ENCODE assay signal across 20 cellular contexts in genomic region chr2:1993711-1994682, GRCh38.
DNase-seq lines count a peak whose midpoint lies in the region; ATAC-seq, FAIRE-seq and TF ChIP-seq lines count a peak whose summit lies in the region.
"Had no signal": no experiment of that assay in that cellular context is flagged by ENCODE, and none has a peak within 500 bp of the region (broad histone marks: within the 10 kb centered on the region; RNA-seq: fewer than 3 reads in every experiment).

No MANE protein-coding gene starts in this region.

- H3K4me1 ChIP-seq in H1 (replicated peaks in 1 of 4; ENCODE audit: control insufficient read depth in 3 of 4, insufficient read depth in 4 of 4, low read length in 3 of 4) (peaks cover 0 to 7% (median 2%) of the 10 kb centered on the region in 4 experiments; a peak in 2 of 7 replicates), esophagus squamous epithelium (peaks cover 0 to 14% (median 0%) of the 10 kb centered on the region in 3 donors)
- H3K4me1 ChIP-seq: uterus had no signal

- no peak overlapping the region for H2AFZ ChIP-seq in H1 (ENCODE audit: low read length)

- no peak overlapping the region for H3K4me2 ChIP-seq in H1 (ENCODE audit: insufficient read depth in 1 of 2, low read depth in 2 of 2, low read length in 2 of 2)
- H3K4me2 ChIP-seq: SK-N-SH had no signal

- H3K4me3 ChIP-seq in H1 (ENCODE audit: extremely low read depth in 1 of 4, insufficient read depth in 2 of 4, low read depth in 3 of 4, low read length in 4 of 4) (no peak overlapping the region), esophagus squamous epithelium (no peak overlapping the region)
- H3K4me3 ChIP-seq: uterus had no signal

- POLR2A ChIA-PET in H1 (lab: Charles Lee; ENCODE audit: partially characterized antibody) = no interaction called here

- intact Hi-C loops in natural killer cell (cut with micrococcal nuclease) = no loop called here
- intact Hi-C loops in esophagus squamous epithelium (cut with DNase I) = no loop called here

- H3K27me3 Mint-ChIP-seq in natural killer cell (ENCODE audit: low read depth in 2 of 2) = no peaks in the 10 kb centered on the region

- TF ChIP-seq CTCF in H1 (IDR thresholded peaks at IDR 0.05; ENCODE audit: control extremely low read depth in 1 of 3, insufficient read depth in 1 of 3, low read depth in 1 of 3, low read length in 3 of 3) (no peak), natural killer cell (IDR thresholded peaks at IDR 0.05) (no peak), esophagus squamous epithelium (IDR thresholded peaks at IDR 0.05) (no peak)

- no peak overlapping the region for H2AK5ac ChIP-seq in H1 (ENCODE audit: low read depth, low read length)

- H2BK5ac ChIP-seq in H1 (ENCODE audit: low read depth, low read length) = no peak overlapping the region

- peaks cover 82 to 86% of the 10 kb centered on the region in 2 donors for H3K4me1 Mint-ChIP-seq in natural killer cell

- H3K56ac ChIP-seq in H1 (replicated peaks; ENCODE audit: insufficient read length, low read depth, low read length) = no peak overlapping the region

- no peaks in the 10 kb centered on the region for H3K9me3 Mint-ChIP-seq in natural killer cell
- H3K9me3 Mint-ChIP-seq: activated CD4-positive, alpha-beta memory T cell treated with anti-CD3 and anti-CD28 coated beads for 36 hours had no signal

- no peak for TF ChIP-seq EP300 in H1 (IDR thresholded peaks at IDR 0.05; ENCODE audit: borderline replicate concordance in 1 of 2, low read depth in 2 of 2, low read length in 2 of 2)

- no peaks in the 10 kb centered on the region for H3K79me2 ChIP-seq in H1 (ENCODE audit: control insufficient read depth in 1 of 2, insufficient read depth in 2 of 2, low read length in 2 of 2)

- no peak overlapping the region; the same call in 1 of the 2 replicates for H4K8ac ChIP-seq in H1 (ENCODE audit: extremely low read depth, insufficient read depth, low read length)

- no peak overlapping the region for H2BK120ac ChIP-seq in H1 (replicated peaks; ENCODE audit: low read depth, low read length)

- peak; percentile 42 to 74 (median 67) for ATAC-seq in natural killer cell
- no peak for ATAC-seq in GM21529 (IDR thresholded peaks at IDR 0.05; ENCODE audit: unreplicated experiment)

- H3K18ac ChIP-seq in H1 (ENCODE audit: extremely low read depth, low read length) = no peak overlapping the region; the same call in 1 of the 2 replicates

- no peak overlapping the region for H3K23ac ChIP-seq in H1 (ENCODE audit: insufficient read length)

- H2BK20ac ChIP-seq in H1 (ENCODE audit: low read length) = peak overlapping the region; percentile 28; the same call in 1 of the 2 replicates

- peak overlapping the region; percentile 75 for H3K4me3 Mint-ChIP-seq in natural killer cell
- H3K4me3 Mint-ChIP-seq: activated CD4-positive, alpha-beta memory T cell treated with anti-CD3 and anti-CD28 coated beads for 36 hours; B cell; IgD-negative memory B cell; stimulated activated naive CD8-positive, alpha-beta T cell treated with anti-CD3 and anti-CD28 coated beads, Interleukin-15, Interleukin-2, amounts not matched to agents 100 ng/mL and 50 ng/mL, for 24 hours had no signal

- H3K14ac ChIP-seq in H1 (ENCODE audit: insufficient read length) = no peak overlapping the region

- no peak overlapping the region for H2BK15ac ChIP-seq in H1 (ENCODE audit: low read length)

- CTCF ChIA-PET in H1 (lab: Charles Lee; ENCODE audit: partially characterized antibody) = interaction anchor here (0.6 to 1.3 kb wide), 3 partner anchors 9 to 17 kb away, joined by 3 read pairs; no protein-coding TSS in a partner anchor

- H3K27ac ChIP-seq in H1 (ENCODE audit: low read depth, low read length) (no peak overlapping the region), esophagus squamous epithelium (no peak overlapping the region)
- H3K27ac ChIP-seq: uterus had no signal

- H3K9ac ChIP-seq in H1 (replicated peaks in 1 of 4; ENCODE audit: extremely low read depth in 1 of 4, low read depth in 3 of 4, low read length in 3 of 4) = no peak overlapping the region
- H3K9ac ChIP-seq: SK-N-SH had no signal

- TF ChIP-seq RAD21 in H1 (IDR thresholded peaks at IDR 0.05 in 1 of 2, conservative IDR thresholded peaks at IDR 0.05 in 1 of 2; ENCODE audit: low read depth in 2 of 2, low read length in 2 of 2) = no peak

- no peaks in the 10 kb centered on the region for H3K36me3 ChIP-seq in H1 (ENCODE audit: control insufficient read depth in 2 of 4, insufficient read depth in 4 of 4, low read length in 3 of 4)
- no peaks in the 10 kb centered on the region for H3K36me3 ChIP-seq in esophagus squamous epithelium
- H3K36me3 ChIP-seq: uterus had no signal

- H3K27me3 ChIP-seq in H1 (replicated peaks in 1 of 4; ENCODE audit: control insufficient read depth in 3 of 4, extremely low read depth in 1 of 4, insufficient read depth in 3 of 4, low read length in 3 of 4) = peaks cover 0 to 2% (median 0%) of the 10 kb centered on the region in 4 experiments; a peak in 1 of 7 replicates
- peaks cover 0 to 21% (median 0%) of the 10 kb centered on the region in 4 donors for H3K27me3 ChIP-seq in esophagus squamous epithelium
- H3K27me3 ChIP-seq: uterus had no signal

- WGBS in H1 (ENCODE audit: extremely low coverage in 1 of 2, insufficient coverage in 1 of 2, insufficient read length in 1 of 2, insufficient replicate concordance in 2 of 2, low coverage in 1 of 2, low lambda C conversion rate in 2 of 2, missing lambda C conversion rate in 1 of 2), 2 experiments = 82% methylated on average over 23 of the region's 24 CpGs; no CpG with 5 or more reads in 1 of the 2 experiments
- WGBS in esophagus squamous epithelium, 2 donors = 65 to 70% methylated on average over 17 to 22 of the region's 24 CpGs

- no peak for TF ChIP-seq POLR2A in H1 (IDR thresholded peaks at IDR 0.05; ENCODE audit: control extremely low read depth in 1 of 2, low read depth in 2 of 2, low read length in 2 of 2)
- TF ChIP-seq POLR2A in esophagus squamous epithelium (IDR thresholded peaks at IDR 0.05) = no peak

- H3K9me3 ChIP-seq in H1 (ENCODE audit: insufficient read depth in 2 of 2, low read depth in 1 of 2, low read length in 1 of 2) = no peaks in the 10 kb centered on the region
- no peaks in the 10 kb centered on the region for H3K9me3 ChIP-seq in esophagus squamous epithelium
- H3K9me3 ChIP-seq: SK-N-SH, uterus had no signal

- DNase-seq in Daoy (ENCODE audit: low read depth) (peak; percentile 93), RKO (ENCODE audit: low spot score) (peak; percentile 25), H1 (ENCODE audit: low read depth in 1 of 2, low spot score in 2 of 2) (no peak), natural killer cell (no peak), esophagus squamous epithelium (lab: John Stamatoyannopoulos, UW) (no peak), DMS53 (lab: John Stamatoyannopoulos, UW) (no peak), NCI-H1048 (lab: John Stamatoyannopoulos, UW) (no peak)
- DNase-seq: anterior cingulate cortex, DMS79, NCI-H1092 treated with DMSO at 0.1 percent for 48 hours, SK-N-SH, small intestine, uterus had no signal

- no peaks in the 10 kb centered on the region for H3K36me3 Mint-ChIP-seq in natural killer cell
- H3K36me3 Mint-ChIP-seq: activated CD4-positive, alpha-beta memory T cell treated with anti-CD3 and anti-CD28 coated beads for 36 hours had no signal

- no peaks in the 10 kb centered on the region for H3K79me1 ChIP-seq in H1 (ENCODE audit: low read depth, low read length)

- peak overlapping the region; percentile 64 for H4K91ac ChIP-seq in H1 (replicated peaks; ENCODE audit: insufficient read length, low read length)

- H3K4ac ChIP-seq in H1 (replicated peaks; ENCODE audit: insufficient read length, low read depth, low read length) = no peak overlapping the region

- H2BK12ac ChIP-seq in H1 (ENCODE audit: low read depth, low read length) = no peak overlapping the region

- FAIRE-seq in H1 (lab: Jason Lieb, UNC) = no peak
- FAIRE-seq: H54, small intestine had no signal

- H4K20me1 ChIP-seq in H1 (replicated peaks in 1 of 2; ENCODE audit: control insufficient read depth in 1 of 2, insufficient read depth in 2 of 2, low read length in 2 of 2) = no peaks in the 10 kb centered on the region

- no peaks in the 10 kb centered on the region for H3K23me2 ChIP-seq in H1 (ENCODE audit: low read depth, low read length)

- H4K5ac ChIP-seq in H1 (ENCODE audit: insufficient read length, low read depth, low read length) = no peak overlapping the region

- H3K27ac Mint-ChIP-seq in natural killer cell = peak overlapping the region; percentile 6 to 89
- H3K27ac Mint-ChIP-seq: activated CD4-positive, alpha-beta memory T cell treated with anti-CD3 and anti-CD28 coated beads for 36 hours; activated T-helper 2 cell treated with anti-CD3 and anti-CD28 coated beads, Interferon-gamma antibody, Interleukin-2, Interleukin-4, amounts not matched to agents 10 μg/mL and 5 μg/mL and 100 μg/mL, durations not matched to agents 14 hours and 24 hours and 36 hours; B cell; IgD-negative memory B cell; stimulated activated naive CD8-positive, alpha-beta T cell treated with anti-CD3 and anti-CD28 coated beads, Interleukin-15, Interleukin-2, amounts not matched to agents 100 ng/mL and 50 ng/mL, for 24 hours had no signal

TF ChIP-seq in H1, 55 proteins besides CTCF, POLR2A, EP300 and RAD21:
- TF ChIP-seq SIRT6 (IDR thresholded peaks at IDR 0.05; ENCODE audit: low read length) (no peak), SP2 (IDR thresholded peaks at IDR 0.05; ENCODE audit: low read length) (no peak), HDAC2 (IDR thresholded peaks at IDR 0.05; ENCODE audit: borderline replicate concordance in 1 of 2, low read depth in 2 of 2, low read length in 2 of 2) (no peak), CEBPB (IDR thresholded peaks at IDR 0.05; ENCODE audit: low read depth, low read length) (no peak), SAP30 (IDR thresholded peaks at IDR 0.05; ENCODE audit: insufficient read depth, insufficient replicate concordance, low read length) (no peak), SRF (IDR thresholded peaks at IDR 0.05; ENCODE audit: low read depth, low read length) (no peak), CHD1 (IDR thresholded peaks at IDR 0.05; ENCODE audit: low read depth, low read length) (no peak), RXRA (IDR thresholded peaks at IDR 0.05; ENCODE audit: insufficient read depth, low read depth, low read length) (no peak), POLR2AphosphoS5 (IDR thresholded peaks at IDR 0.05; ENCODE audit: low read depth, low read length) (no peak), TAF7 (optimal IDR thresholded peaks at IDR 0.05; ENCODE audit: borderline replicate concordance, low read depth, low read length) (no peak), KDM4A (IDR thresholded peaks at IDR 0.05; ENCODE audit: low read depth, low read length, severe bottlenecking) (no peak), TEAD4 (IDR thresholded peaks at IDR 0.05; ENCODE audit: low read depth, low read length) (no peak), RBBP5 (IDR thresholded peaks at IDR 0.05; ENCODE audit: borderline replicate concordance, low read depth, low read length) (no peak), HDAC6 (IDR thresholded peaks at IDR 0.05; ENCODE audit: low read depth, low read length) (no peak), EZH2 (IDR thresholded peaks at IDR 0.05; ENCODE audit: low read depth, low read length, severe bottlenecking) (no peak), BRCA1 (IDR thresholded peaks at IDR 0.05; ENCODE audit: low read depth, low read length) (no peak)

Comparison
In these comparisons a context has a peak if more than half of its experiments do, and no peak if none do; other contexts are left out.
1. DNase-seq: peak in Daoy (single experiment) and RKO (single experiment); none in H1 (0 of 2), natural killer cell (single experiment), esophagus squamous epithelium (single experiment), DMS53 (single experiment) and NCI-H1048 (single experiment).